In the genomic region with DNA sequence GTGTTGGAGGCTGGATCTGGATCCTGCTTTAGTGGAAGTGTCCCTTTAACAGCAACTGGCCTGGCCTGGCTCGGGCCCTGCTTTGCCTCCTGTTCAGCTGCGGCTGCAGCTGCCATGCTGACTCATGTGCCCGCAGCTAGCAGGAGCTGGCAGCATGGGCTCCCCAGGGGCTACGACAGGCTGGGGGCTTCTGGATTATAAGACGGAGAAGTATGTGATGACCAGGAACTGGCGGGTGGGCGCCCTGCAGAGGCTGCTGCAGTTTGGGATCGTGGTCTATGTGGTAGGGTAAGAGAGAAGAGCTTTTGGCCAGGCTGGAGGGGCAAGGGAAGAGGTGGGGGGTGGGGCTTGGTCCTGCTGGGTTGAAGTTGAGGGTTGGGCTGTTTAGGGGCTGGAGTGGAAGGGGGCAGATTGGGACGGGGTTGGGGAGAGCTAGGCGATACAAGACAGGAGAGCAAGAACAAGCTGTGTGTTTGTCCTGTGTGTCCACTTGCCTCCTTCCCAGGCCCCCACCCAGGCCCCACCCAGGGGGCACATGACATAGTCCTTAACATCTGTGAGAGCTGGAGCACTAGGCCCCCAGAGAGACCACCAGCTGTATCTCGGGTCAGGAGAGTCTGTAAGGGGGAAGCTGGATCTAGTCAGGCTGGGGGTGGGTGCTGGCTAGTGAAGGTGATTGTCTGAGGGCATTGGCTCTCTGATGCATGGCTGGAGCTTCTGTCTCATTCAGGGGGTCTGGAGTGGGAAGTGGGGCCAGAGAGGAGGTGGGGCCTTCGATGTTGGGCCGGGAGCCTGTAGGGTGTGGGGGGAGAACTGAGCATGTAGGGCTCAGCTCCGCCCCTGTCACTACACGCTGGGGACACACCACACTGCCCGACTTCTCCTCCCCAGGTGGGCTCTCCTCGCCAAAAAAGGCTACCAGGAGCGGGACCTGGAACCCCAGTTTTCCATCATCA, we compare ENCODE assay signal across 8 cellular contexts.
A peak's percentile ranks its signal among the peaks of the same experiment; 100 is the strongest.
DNase-seq lines count a peak whose midpoint lies in the region; ATAC-seq lines count a peak whose summit lies in the region.

A gene (plus strand): TSS at position 115 of the 956 bp plus-strand sequence. CDS start 10 bp downstream, at position 125.

- ATAC-seq in GM18867 (IDR thresholded peaks at IDR 0.05; ENCODE audit: unreplicated experiment), result no peak

- no peaks in the 10 kb centered on the region for H3K9me3 Mint-ChIP-seq in activated naive CD8-positive, alpha-beta T cell (ENCODE audit: low read depth)

- no peaks in the 10 kb centered on the region for H3K36me3 ChIP-seq in iPS-15b (ENCODE audit: control insufficient read depth, insufficient read depth, low read length)

- peak within 1 kb of the TSS; percentile 66 for H3K27ac Mint-ChIP-seq in activated naive CD8-positive, alpha-beta T cell

- H3K4me3 Mint-ChIP-seq in activated naive CD8-positive, alpha-beta T cell, result peak within 1 kb of the TSS; percentile 90

- DNase-seq in DMS 273 treated with DMSO at 0.1 percent for 48 hours (lab: John Stamatoyannopoulos, UW) (peak; percentile 65), DMS 273 (lab: John Stamatoyannopoulos, UW; ENCODE audit: unreplicated experiment) (no peak), stromal cell of bone marrow (ENCODE audit: low read depth) (peak; percentile 28), activated gamma-delta T cell (lab: John Stamatoyannopoulos, UW) (no peak), NCI-H187 treated with DMSO at 0.1 percent for 48 hours (lab: John Stamatoyannopoulos, UW) (no peak)

- H3K36me3 Mint-ChIP-seq in activated naive CD8-positive, alpha-beta T cell, result no peaks in the 10 kb centered on the region

- H3K4me1 Mint-ChIP-seq in activated naive CD8-positive, alpha-beta T cell (ENCODE audit: low read depth), result peaks cover 26% of the 10 kb centered on the region

- H3K9ac ChIP-seq in iPS-15b (ENCODE audit: low read depth, low read length), result no peak within 1 kb of the TSS

- H3K4me3 ChIP-seq in iPS-15b (ENCODE audit: low read depth, low read length), result peak within 1 kb of the TSS; percentile 78

- H3K27me3 Mint-ChIP-seq in activated naive CD8-positive, alpha-beta T cell, result no peaks in the 10 kb centered on the region

- peaks cover 5% of the 10 kb centered on the region for H3K4me1 ChIP-seq in iPS-15b (ENCODE audit: control insufficient read depth, insufficient read depth, low read length)

- no peaks in the 10 kb centered on the region for H3K9me3 ChIP-seq in iPS-15b (ENCODE audit: control insufficient read depth, insufficient read depth, low read length)

- peaks cover 9% of the 10 kb centered on the region for H3K27me3 ChIP-seq in iPS-15b (ENCODE audit: control insufficient read depth, insufficient read depth, low read length)

Comparison
In these comparisons a context has a peak if more than half of its experiments do, and no peak if none do; other contexts are left out.
1. DNase-seq: peak in DMS 273 treated with DMSO at 0.1 percent for 48 hours (single experiment) and stromal cell of bone marrow (single experiment); none in DMS 273 (single experiment), activated gamma-delta T cell (single experiment) and NCI-H187 treated with DMSO at 0.1 percent for 48 hours (single experiment).